8 cellular contexts compared by ENCODE assay signal in genomic region chr3:10164546-10165393, GRCh38. TPM values are rescaled to one million over a fixed set of nuclear protein-coding genes. Genes with fewer than 3 reads are reported as not detected.
DNase-seq lines count a peak whose midpoint lies in the region; ATAC-seq and TF ChIP-seq lines count a peak whose summit lies in the region.

IRAK2 (plus strand) TSS chr3:10164919; CDS start chr3:10164955, 36 bp downstream.

- WGBS in thymus, result 4% methylated on average over 76 of the region's 76 CpGs

- no peaks in the 10 kb centered on the region for H3K27me3 ChIP-seq in ACC112 (ENCODE audit: insufficient read depth, low read length)
- no peaks in the 10 kb centered on the region for H3K27me3 ChIP-seq in thymus (ENCODE audit: control insufficient read depth, insufficient read depth)

- H2AFZ ChIP-seq in ACC112 (ENCODE audit: low read length, unreplicated experiment), result peak within 1 kb of the TSS; percentile 90

- H3K9me3 Mint-ChIP-seq in activated naive CD4-positive, alpha-beta T cell treated with anti-CD3 and anti-CD28 coated beads, Interleukin-2, amount 50 U/mL, for 24 hours, result no peaks in the 10 kb centered on the region
- peaks cover 4% of the 10 kb centered on the region for H3K9me3 Mint-ChIP-seq in glutamatergic neuron (ENCODE audit: unreplicated experiment)

- peak; percentile 23 for DNase-seq in SHP77 treated with DMSO at 0.1 percent for 48 hours (lab: John Stamatoyannopoulos, UW)
- DNase-seq in glutamatergic neuron, result peak; percentile 81
- DNase-seq in omental fat pad (ENCODE audit: low spot score), result no peak

- TF ChIP-seq CTCF in glutamatergic neuron (IDR thresholded peaks at IDR 0.05; ENCODE audit: partially characterized antibody, unreplicated experiment) (peak; percentile 95), omental fat pad (IDR thresholded peaks at IDR 0.05) (peak in 1 of 3 donors; percentile 73)

- ATAC-seq in GM18520 (IDR thresholded peaks at IDR 0.05; ENCODE audit: unreplicated experiment) (peak; percentile 62), HG03066 (IDR thresholded peaks at IDR 0.05; ENCODE audit: low read depth, unreplicated experiment) (peak; percentile 84), omental fat pad (ENCODE audit: low FRiP score) (peak; percentile 93)

- H3K27me3 Mint-ChIP-seq in activated naive CD4-positive, alpha-beta T cell treated with anti-CD3 and anti-CD28 coated beads, Interleukin-2, amount 50 U/mL, for 24 hours, result no peaks in the 10 kb centered on the region
- peaks cover 10% of the 10 kb centered on the region for H3K27me3 Mint-ChIP-seq in glutamatergic neuron (ENCODE audit: unreplicated experiment)

- peaks cover 40% of the 10 kb centered on the region for H3K79me2 ChIP-seq in ACC112 (ENCODE audit: control insufficient read depth, insufficient read depth, low read length, unreplicated experiment)

- H3K4me3 ChIP-seq in ACC112 (ENCODE audit: low read depth, low read length), result peak within 1 kb of the TSS; percentile 98
- H3K4me3 ChIP-seq in thymus (ENCODE audit: low read length), result peak within 1 kb of the TSS; percentile 66

- peaks cover 4% of the 10 kb centered on the region for H3K36me3 Mint-ChIP-seq in activated naive CD4-positive, alpha-beta T cell treated with anti-CD3 and anti-CD28 coated beads, Interleukin-2, amount 50 U/mL, for 24 hours
- peaks cover 11% of the 10 kb centered on the region for H3K36me3 Mint-ChIP-seq in glutamatergic neuron (ENCODE audit: unreplicated experiment)

- H3K4me1 ChIP-seq in ACC112 (ENCODE audit: control insufficient read depth, insufficient read depth, low read length, unreplicated experiment), result peaks cover 15% of the 10 kb centered on the region
- H3K4me1 ChIP-seq in thymus (ENCODE audit: control insufficient read depth, insufficient read depth, low read length), result no peaks in the 10 kb centered on the region

- peak within 1 kb of the TSS; percentile 78 for H3K4me3 Mint-ChIP-seq in activated naive CD4-positive, alpha-beta T cell treated with anti-CD3 and anti-CD28 coated beads, Interleukin-2, amount 50 U/mL, for 24 hours
- peak within 1 kb of the TSS; percentile 78 for H3K4me3 Mint-ChIP-seq in glutamatergic neuron (ENCODE audit: unreplicated experiment)

- H3K9me3 ChIP-seq in thymus (ENCODE audit: control insufficient read depth), result peaks cover 1% of the 10 kb centered on the region

- no peak within 1 kb of the TSS for H3K27ac Mint-ChIP-seq in activated naive CD4-positive, alpha-beta T cell treated with anti-CD3 and anti-CD28 coated beads, Interleukin-2, amount 50 U/mL, for 24 hours
- H3K27ac Mint-ChIP-seq in glutamatergic neuron (ENCODE audit: unreplicated experiment), result no peak within 1 kb of the TSS

- H3K27ac ChIP-seq in ACC112 (ENCODE audit: low read depth, low read length) (peak within 1 kb of the TSS; percentile 70; the same call in 1 of the 2 replicates), thymus (ENCODE audit: low read depth) (peak within 1 kb of the TSS; percentile 60)

- H3K36me3 ChIP-seq in ACC112 (ENCODE audit: insufficient read depth, low read length) (peaks cover 12% of the 10 kb centered on the region; the same call in 1 of the 2 replicates), thymus (ENCODE audit: control insufficient read depth, insufficient read depth) (no peaks in the 10 kb centered on the region)

- peaks cover 24% of the 10 kb centered on the region for H3K4me1 Mint-ChIP-seq in activated naive CD4-positive, alpha-beta T cell treated with anti-CD3 and anti-CD28 coated beads, Interleukin-2, amount 50 U/mL, for 24 hours
- no peaks in the 10 kb centered on the region for H3K4me1 Mint-ChIP-seq in glutamatergic neuron (ENCODE audit: low read depth, unreplicated experiment)

RNA-seq across cellular contexts. Expression of gene IRAK2, which starts in this region (rescaled TPM):
- 0.20 TPM for total RNA-seq in glutamatergic neuron (ENCODE audit: unreplicated experiment)
- 10 to 100 TPM in 1 of 4 donors, 1 to 10 TPM in 3; 6.1 to 23.8 (median 7.6) TPM for total RNA-seq in omental fat pad
- 3.3 TPM for polyA plus RNA-seq in thymus

Comparison
In these comparisons a context has a peak if more than half of its experiments do, and no peak if none do; other contexts are left out.
1. Peak in DNase-seq in glutamatergic neuron; RNA of the gene not detected or under 1 TPM.